In the genomic region with DNA sequence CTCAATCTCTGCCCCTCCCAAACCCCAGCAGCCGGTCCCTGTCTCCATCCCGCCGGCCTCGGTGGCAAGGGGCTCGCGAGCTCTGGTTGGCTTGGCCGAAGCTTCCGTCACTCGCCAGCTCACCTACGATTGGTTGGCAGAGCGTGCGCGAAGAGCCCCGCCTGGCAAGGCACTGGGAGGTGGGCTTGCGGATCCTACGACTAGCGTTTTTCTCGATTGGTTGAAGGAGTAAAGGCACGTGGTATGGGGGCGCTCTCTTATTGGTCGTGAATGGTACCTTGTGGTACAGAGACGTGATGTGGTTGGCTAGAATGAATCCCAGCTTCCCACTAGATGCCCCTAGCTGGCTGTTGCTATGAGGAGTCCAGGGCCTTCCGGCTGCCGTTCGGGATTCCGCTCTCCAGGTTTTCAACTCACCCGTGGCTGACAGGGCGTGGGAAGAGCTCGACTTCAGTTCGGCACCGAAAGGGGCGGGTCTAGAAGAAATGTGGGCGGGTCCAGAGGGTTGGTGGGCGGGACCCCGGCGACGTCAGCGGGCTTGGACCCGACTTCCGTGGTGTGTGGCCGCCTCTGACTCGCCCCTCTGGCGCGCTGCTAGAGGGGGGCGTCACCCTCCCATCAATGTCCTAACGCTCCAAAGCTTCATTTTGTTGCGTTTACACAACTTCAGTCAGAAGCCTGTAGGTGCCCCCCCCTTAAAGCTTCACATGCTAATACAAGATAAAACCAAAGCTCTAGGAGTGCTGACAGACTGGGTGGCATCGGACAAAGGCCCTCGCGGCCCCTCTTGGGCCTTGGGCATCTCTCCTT, we compare ENCODE assay signal across 1 cellular context.
TF ChIP-seq lines count a peak whose summit lies in the region.

No MANE protein-coding gene starts in this region.

TF ChIP-seq in K562, 482 proteins besides CTCF, POLR2A, EP300 and RAD21 (continued from another document and continues in another):
- TF ChIP-seq, protein P1, sequence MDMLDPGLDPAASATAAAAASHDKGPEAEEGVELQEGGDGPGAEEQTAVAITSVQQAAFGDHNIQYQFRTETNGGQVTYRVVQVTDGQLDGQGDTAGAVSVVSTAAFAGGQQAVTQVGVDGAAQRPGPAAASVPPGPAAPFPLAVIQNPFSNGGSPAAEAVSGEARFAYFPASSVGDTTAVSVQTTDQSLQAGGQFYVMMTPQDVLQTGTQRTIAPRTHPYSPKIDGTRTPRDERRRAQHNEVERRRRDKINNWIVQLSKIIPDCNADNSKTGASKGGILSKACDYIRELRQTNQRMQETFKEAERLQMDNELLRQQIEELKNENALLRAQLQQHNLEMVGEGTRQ (CRISPR knock-in tag; IDR thresholded peaks at IDR 0.05) = peak; percentile 52; the same call in 1 of the 2 replicates
- TF ChIP-seq ZNF780A (CRISPR knock-in tag; IDR thresholded peaks at IDR 0.05) (no peak), PHF8 (IDR thresholded peaks at IDR 0.05; ENCODE audit: borderline replicate concordance, low read length) (peak; percentile 61; the same call in 1 of the 2 replicates), POLR2G (IDR thresholded peaks at IDR 0.05; ENCODE audit: low read depth, low read length) (peak; percentile 77), HNRNPK (IDR thresholded peaks at IDR 0.05; ENCODE audit: low read depth, low read length, poor library complexity, severe bottlenecking) (no peak), KLF6 (CRISPR knock-in tag; IDR thresholded peaks at IDR 0.05; ENCODE audit: borderline replicate concordance) (no peak), MCM3 (IDR thresholded peaks at IDR 0.05) (no peak), SUPT5H (IDR thresholded peaks at IDR 0.05) (peak; percentile 64), SAFB (IDR thresholded peaks at IDR 0.05; ENCODE audit: borderline replicate concordance, low read depth, low read length) (no peak), CCNT2 (IDR thresholded peaks at IDR 0.05; ENCODE audit: borderline replicate concordance, extremely low read depth, insufficient read length, low read depth, low read length) (peak; percentile 11), HNRNPUL1 (IDR thresholded peaks at IDR 0.05; ENCODE audit: low read length) (no peak), KLF16 (IDR thresholded peaks at IDR 0.05) (no peak), GABPA (tag; conservative IDR thresholded peaks at IDR 0.05; ENCODE audit: low read depth) (peak; percentile 62), CBX1 (IDR thresholded peaks at IDR 0.05; ENCODE audit: low read depth) (peak; percentile 35; the same call in 1 of the 2 replicates), KDM5B (IDR thresholded peaks at IDR 0.05; ENCODE audit: insufficient replicate concordance, low read depth, low read length) (peak; percentile 42), BRD4 (IDR thresholded peaks at IDR 0.05) (0 out of 2 replicates have a peak, but pooled peaks have one; percentile 67), MTA3 (IDR thresholded peaks at IDR 0.05; ENCODE audit: borderline replicate concordance) (0 out of 2 replicates have a peak, but pooled peaks have one; percentile 21), DPF2 (IDR thresholded peaks at IDR 0.05) (0 out of 2 replicates have a peak, but pooled peaks have one; percentile 8), ZNF224 (CRISPR knock-in tag; IDR thresholded peaks at IDR 0.05) (no peak)
- TF ChIP-seq, protein P2, sequence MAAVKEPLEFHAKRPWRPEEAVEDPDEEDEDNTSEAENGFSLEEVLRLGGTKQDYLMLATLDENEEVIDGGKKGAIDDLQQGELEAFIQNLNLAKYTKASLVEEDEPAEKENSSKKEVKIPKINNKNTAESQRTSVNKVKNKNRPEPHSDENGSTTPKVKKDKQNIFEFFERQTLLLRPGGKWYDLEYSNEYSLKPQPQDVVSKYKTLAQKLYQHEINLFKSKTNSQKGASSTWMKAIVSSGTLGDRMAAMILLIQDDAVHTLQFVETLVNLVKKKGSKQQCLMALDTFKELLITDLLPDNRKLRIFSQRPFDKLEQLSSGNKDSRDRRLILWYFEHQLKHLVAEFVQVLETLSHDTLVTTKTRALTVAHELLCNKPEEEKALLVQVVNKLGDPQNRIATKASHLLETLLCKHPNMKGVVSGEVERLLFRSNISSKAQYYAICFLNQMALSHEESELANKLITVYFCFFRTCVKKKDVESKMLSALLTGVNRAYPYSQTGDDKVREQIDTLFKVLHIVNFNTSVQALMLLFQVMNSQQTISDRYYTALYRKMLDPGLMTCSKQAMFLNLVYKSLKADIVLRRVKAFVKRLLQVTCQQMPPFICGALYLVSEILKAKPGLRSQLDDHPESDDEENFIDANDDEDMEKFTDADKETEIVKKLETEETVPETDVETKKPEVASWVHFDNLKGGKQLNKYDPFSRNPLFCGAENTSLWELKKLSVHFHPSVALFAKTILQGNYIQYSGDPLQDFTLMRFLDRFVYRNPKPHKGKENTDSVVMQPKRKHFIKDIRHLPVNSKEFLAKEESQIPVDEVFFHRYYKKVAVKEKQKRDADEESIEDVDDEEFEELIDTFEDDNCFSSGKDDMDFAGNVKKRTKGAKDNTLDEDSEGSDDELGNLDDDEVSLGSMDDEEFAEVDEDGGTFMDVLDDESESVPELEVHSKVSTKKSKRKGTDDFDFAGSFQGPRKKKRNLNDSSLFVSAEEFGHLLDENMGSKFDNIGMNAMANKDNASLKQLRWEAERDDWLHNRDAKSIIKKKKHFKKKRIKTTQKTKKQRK (IDR thresholded peaks at IDR 0.05; ENCODE audit: borderline replicate concordance, low read depth, low read length) = no peak
- TF ChIP-seq, protein P3, sequence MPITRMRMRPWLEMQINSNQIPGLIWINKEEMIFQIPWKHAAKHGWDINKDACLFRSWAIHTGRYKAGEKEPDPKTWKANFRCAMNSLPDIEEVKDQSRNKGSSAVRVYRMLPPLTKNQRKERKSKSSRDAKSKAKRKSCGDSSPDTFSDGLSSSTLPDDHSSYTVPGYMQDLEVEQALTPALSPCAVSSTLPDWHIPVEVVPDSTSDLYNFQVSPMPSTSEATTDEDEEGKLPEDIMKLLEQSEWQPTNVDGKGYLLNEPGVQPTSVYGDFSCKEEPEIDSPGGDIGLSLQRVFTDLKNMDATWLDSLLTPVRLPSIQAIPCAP (CRISPR knock-in tag; IDR thresholded peaks at IDR 0.05; ENCODE audit: borderline replicate concordance) = no peak
- TF ChIP-seq, protein P4, sequence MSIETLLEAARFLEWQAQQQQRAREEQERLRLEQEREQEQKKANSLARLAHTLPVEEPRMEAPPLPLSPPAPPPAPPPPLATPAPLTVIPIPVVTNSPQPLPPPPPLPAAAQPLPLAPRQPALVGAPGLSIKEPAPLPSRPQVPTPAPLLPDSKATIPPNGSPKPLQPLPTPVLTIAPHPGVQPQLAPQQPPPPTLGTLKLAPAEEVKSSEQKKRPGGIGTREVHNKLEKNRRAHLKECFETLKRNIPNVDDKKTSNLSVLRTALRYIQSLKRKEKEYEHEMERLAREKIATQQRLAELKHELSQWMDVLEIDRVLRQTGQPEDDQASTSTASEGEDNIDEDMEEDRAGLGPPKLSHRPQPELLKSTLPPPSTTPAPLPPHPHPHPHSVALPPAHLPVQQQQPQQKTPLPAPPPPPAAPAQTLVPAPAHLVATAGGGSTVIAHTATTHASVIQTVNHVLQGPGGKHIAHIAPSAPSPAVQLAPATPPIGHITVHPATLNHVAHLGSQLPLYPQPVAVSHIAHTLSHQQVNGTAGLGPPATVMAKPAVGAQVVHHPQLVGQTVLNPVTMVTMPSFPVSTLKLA (conservative IDR thresholded peaks at IDR 0.05) = peak; percentile 30 to 44; a peak in 1 of 4 replicates
- TF ChIP-seq, protein P5, sequence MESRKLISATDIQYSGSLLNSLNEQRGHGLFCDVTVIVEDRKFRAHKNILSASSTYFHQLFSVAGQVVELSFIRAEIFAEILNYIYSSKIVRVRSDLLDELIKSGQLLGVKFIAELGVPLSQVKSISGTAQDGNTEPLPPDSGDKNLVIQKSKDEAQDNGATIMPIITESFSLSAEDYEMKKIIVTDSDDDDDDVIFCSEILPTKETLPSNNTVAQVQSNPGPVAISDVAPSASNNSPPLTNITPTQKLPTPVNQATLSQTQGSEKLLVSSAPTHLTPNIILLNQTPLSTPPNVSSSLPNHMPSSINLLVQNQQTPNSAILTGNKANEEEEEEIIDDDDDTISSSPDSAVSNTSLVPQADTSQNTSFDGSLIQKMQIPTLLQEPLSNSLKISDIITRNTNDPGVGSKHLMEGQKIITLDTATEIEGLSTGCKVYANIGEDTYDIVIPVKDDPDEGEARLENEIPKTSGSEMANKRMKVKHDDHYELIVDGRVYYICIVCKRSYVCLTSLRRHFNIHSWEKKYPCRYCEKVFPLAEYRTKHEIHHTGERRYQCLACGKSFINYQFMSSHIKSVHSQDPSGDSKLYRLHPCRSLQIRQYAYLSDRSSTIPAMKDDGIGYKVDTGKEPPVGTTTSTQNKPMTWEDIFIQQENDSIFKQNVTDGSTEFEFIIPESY (CRISPR knock-in tag; IDR thresholded peaks at IDR 0.05) = peak; percentile 84
- TF ChIP-seq, protein P6, sequence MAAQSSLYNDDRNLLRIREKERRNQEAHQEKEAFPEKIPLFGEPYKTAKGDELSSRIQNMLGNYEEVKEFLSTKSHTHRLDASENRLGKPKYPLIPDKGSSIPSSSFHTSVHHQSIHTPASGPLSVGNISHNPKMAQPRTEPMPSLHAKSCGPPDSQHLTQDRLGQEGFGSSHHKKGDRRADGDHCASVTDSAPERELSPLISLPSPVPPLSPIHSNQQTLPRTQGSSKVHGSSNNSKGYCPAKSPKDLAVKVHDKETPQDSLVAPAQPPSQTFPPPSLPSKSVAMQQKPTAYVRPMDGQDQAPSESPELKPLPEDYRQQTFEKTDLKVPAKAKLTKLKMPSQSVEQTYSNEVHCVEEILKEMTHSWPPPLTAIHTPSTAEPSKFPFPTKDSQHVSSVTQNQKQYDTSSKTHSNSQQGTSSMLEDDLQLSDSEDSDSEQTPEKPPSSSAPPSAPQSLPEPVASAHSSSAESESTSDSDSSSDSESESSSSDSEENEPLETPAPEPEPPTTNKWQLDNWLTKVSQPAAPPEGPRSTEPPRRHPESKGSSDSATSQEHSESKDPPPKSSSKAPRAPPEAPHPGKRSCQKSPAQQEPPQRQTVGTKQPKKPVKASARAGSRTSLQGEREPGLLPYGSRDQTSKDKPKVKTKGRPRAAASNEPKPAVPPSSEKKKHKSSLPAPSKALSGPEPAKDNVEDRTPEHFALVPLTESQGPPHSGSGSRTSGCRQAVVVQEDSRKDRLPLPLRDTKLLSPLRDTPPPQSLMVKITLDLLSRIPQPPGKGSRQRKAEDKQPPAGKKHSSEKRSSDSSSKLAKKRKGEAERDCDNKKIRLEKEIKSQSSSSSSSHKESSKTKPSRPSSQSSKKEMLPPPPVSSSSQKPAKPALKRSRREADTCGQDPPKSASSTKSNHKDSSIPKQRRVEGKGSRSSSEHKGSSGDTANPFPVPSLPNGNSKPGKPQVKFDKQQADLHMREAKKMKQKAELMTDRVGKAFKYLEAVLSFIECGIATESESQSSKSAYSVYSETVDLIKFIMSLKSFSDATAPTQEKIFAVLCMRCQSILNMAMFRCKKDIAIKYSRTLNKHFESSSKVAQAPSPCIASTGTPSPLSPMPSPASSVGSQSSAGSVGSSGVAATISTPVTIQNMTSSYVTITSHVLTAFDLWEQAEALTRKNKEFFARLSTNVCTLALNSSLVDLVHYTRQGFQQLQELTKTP (IDR thresholded peaks at IDR 0.05; ENCODE audit: low read depth in 1 of 2, partially characterized antibody in 2 of 2) = peak in 1 of 2 experiments; percentile 29
- TF ChIP-seq, protein P7, sequence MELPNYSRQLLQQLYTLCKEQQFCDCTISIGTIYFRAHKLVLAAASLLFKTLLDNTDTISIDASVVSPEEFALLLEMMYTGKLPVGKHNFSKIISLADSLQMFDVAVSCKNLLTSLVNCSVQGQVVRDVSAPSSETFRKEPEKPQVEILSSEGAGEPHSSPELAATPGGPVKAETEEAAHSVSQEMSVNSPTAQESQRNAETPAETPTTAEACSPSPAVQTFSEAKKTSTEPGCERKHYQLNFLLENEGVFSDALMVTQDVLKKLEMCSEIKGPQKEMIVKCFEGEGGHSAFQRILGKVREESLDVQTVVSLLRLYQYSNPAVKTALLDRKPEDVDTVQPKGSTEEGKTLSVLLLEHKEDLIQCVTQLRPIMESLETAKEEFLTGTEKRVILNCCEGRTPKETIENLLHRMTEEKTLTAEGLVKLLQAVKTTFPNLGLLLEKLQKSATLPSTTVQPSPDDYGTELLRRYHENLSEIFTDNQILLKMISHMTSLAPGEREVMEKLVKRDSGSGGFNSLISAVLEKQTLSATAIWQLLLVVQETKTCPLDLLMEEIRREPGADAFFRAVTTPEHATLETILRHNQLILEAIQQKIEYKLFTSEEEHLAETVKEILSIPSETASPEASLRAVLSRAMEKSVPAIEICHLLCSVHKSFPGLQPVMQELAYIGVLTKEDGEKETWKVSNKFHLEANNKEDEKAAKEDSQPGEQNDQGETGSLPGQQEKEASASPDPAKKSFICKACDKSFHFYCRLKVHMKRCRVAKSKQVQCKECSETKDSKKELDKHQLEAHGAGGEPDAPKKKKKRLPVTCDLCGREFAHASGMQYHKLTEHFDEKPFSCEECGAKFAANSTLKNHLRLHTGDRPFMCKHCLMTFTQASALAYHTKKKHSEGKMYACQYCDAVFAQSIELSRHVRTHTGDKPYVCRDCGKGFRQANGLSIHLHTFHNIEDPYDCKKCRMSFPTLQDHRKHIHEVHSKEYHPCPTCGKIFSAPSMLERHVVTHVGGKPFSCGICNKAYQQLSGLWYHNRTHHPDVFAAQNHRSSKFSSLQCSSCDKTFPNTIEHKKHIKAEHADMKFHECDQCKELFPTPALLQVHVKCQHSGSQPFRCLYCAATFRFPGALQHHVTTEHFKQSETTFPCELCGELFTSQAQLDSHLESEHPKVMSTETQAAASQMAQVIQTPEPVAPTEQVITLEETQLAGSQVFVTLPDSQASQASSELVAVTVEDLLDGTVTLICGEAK (IDR thresholded peaks at IDR 0.05) = no peak
- TF ChIP-seq, protein P7 (CRISPR knock-in tag; IDR thresholded peaks at IDR 0.05) = no peak
- TF ChIP-seq, protein P8, sequence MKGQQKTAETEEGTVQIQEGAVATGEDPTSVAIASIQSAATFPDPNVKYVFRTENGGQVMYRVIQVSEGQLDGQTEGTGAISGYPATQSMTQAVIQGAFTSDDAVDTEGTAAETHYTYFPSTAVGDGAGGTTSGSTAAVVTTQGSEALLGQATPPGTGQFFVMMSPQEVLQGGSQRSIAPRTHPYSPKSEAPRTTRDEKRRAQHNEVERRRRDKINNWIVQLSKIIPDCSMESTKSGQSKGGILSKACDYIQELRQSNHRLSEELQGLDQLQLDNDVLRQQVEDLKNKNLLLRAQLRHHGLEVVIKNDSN (CRISPR knock-in tag; IDR thresholded peaks at IDR 0.05) = peak; percentile 63
